21 cellular contexts compared by ENCODE assay signal in the genomic region with DNA sequence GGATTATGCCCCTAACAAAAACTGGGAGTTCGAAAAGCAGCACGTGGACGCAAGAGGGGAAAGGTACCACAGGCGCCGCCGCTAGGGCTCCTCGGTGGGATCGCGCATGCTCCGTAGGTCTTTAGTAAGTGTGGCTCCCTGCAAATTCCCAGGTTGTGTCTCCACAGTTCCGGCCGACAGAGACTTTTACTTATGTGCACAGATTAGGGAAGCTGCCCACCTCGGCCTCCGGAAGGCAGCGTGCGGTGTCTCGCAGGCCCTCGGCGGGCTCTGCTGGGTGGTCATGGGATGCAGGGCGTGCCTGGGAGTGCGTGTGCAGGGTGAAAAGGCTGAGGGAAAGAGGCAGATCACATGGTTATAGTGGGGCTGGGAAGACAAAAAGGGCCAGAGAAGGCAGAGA. TPM values are rescaled to one million over a fixed set of nuclear protein-coding genes. Genes with fewer than 3 reads are reported as not detected.
DNase-seq lines count a peak whose midpoint lies in the region; TF ChIP-seq lines count a peak whose summit lies in the region.
"Had no signal": no experiment of that assay in that cellular context is flagged by ENCODE, and none has a peak within 500 bp of the region (broad histone marks: within the 10 kb centered on the region; RNA-seq: fewer than 3 reads in every experiment).

No MANE protein-coding gene starts in this region.

- no peak overlapping the region for H3K18ac ChIP-seq in H9 (ENCODE audit: insufficient read length, low read depth, low read length)

- CTCF ChIA-PET in Caco-2 (lab: Charles Lee): no interaction called here

- H3K4me3 ChIP-seq in Caco-2 (ENCODE audit: low read depth, low read length) (no peak overlapping the region), testis (peak overlapping the region; percentile 18 to 21)
- H3K4me3 ChIP-seq: A549; BLaER1 treated with 17β-estradiol and CSF1 and Interleukin-3, amounts not matched to agents 10 nM and 100 nM; HAP-1 had no signal

- no peak for DNase-seq in Caco-2
- DNase-seq in H9: peak; percentile 31
- peak; percentile 50 for DNase-seq in testis
- no peak for DNase-seq in NCI-H146 treated with DMSO at 0.1 percent for 48 hours (lab: John Stamatoyannopoulos, UW; ENCODE audit: unreplicated experiment)
- DNase-seq in putamen (ENCODE audit: low spot score): no peak
- DNase-seq in GM13977 (ENCODE audit: low spot score): no peak
- DNase-seq: 8988T; ACHN; AML-193; BE2C; Calu3; CD4-positive, alpha-beta T cell; CD8-positive, alpha-beta memory T cell; DMS53; DMS79 treated with DMSO at 0.1 percent for 48 hours; GF-D8; HFFc6 had no signal

- no TSS peak for BruUV-seq in Caco-2 (replicated peaks; lab: Mats Ljungman, UMichigan)

- H3K23ac ChIP-seq in H9 (ENCODE audit: insufficient read length, low read depth, low read length): no peak overlapping the region

- POLR2A ChIA-PET in Caco-2 (lab: Charles Lee): no interaction called here

- no peak overlapping the region for H2BK5ac ChIP-seq in H9 (ENCODE audit: insufficient read length, low read length)

- no peaks in the 10 kb centered on the region for H3K27me3 Mint-ChIP-seq in Caco-2 (ENCODE audit: insufficient read depth, unreplicated experiment)
- H3K27me3 Mint-ChIP-seq in H9 (ENCODE audit: low read depth): peaks cover 2% of the 10 kb centered on the region; the same call in 1 of the 2 replicates

- no peaks in the 10 kb centered on the region for H3K79me1 ChIP-seq in H9 (ENCODE audit: insufficient read depth, low read depth, low read length, poor library complexity, severe bottlenecking)

- H3K27me3 ChIP-seq in Caco-2 (replicated peaks; ENCODE audit: control insufficient read depth, insufficient read depth, low read length): no peaks in the 10 kb centered on the region
- H3K27me3 ChIP-seq in H9 (ENCODE audit: insufficient read depth, low read length): no peaks in the 10 kb centered on the region
- no peaks in the 10 kb centered on the region for H3K27me3 ChIP-seq in testis
- H3K27me3 ChIP-seq: BLaER1 treated with 17β-estradiol and CSF1 and Interleukin-3, amounts not matched to agents 10 nM and 100 nM had no signal

- H4K91ac ChIP-seq in H9 (ENCODE audit: insufficient read length, low read depth, low read length): no peak overlapping the region

- H3K4me1 Mint-ChIP-seq in Caco-2 (ENCODE audit: low read depth, unreplicated experiment) (peaks cover 32% of the 10 kb centered on the region), H9 (peaks cover 3 to 4% of the 10 kb centered on the region in 2 experiments; a peak in 1 of 4 replicates)
- H3K4me1 Mint-ChIP-seq: CD14-positive monocyte; CD8-positive, alpha-beta memory T cell had no signal

- TF ChIP-seq CTCF in Caco-2 (IDR thresholded peaks at IDR 0.05; ENCODE audit: insufficient read depth in 1 of 2, low read depth in 1 of 2, low read length in 1 of 2, severe bottlenecking in 1 of 2, unreplicated experiment in 1 of 2): no peak
- TF ChIP-seq CTCF in H9 (conservative IDR thresholded peaks at IDR 0.05): no peak
- TF ChIP-seq CTCF in testis (IDR thresholded peaks at IDR 0.05): no peak
- TF ChIP-seq CTCF in GM13977 (IDR thresholded peaks at IDR 0.05; ENCODE audit: extremely low read depth, insufficient read depth, missing control alignments): no peak

- no peak overlapping the region for H2AK5ac ChIP-seq in H9 (ENCODE audit: insufficient read length, low read length)

- H3K4me2 ChIP-seq in H9 (ENCODE audit: insufficient read depth, insufficient read length, low read length): no peak overlapping the region
- H3K4me2 ChIP-seq: A549; BLaER1 treated with 17β-estradiol and CSF1 and Interleukin-3, amounts not matched to agents 10 nM and 100 nM had no signal

- peaks cover 31% of the 10 kb centered on the region for H3K4me1 ChIP-seq in Caco-2
- H3K4me1 ChIP-seq in H9 (ENCODE audit: insufficient read depth, low read length): no peaks in the 10 kb centered on the region; the same call in 1 of the 2 replicates
- no peaks in the 10 kb centered on the region for H3K4me1 ChIP-seq in testis
- H3K4me1 ChIP-seq: A549; BE2C; BLaER1 treated with 17β-estradiol and CSF1 and Interleukin-3, amounts not matched to agents 10 nM and 100 nM; HAP-1 had no signal

- H3K9ac ChIP-seq in H9 (ENCODE audit: extremely low read depth, insufficient read length, low read length): no peak overlapping the region
- H3K9ac ChIP-seq: BLaER1 treated with 17β-estradiol and CSF1 and Interleukin-3, amounts not matched to agents 10 nM and 100 nM had no signal

- no CpG with 5 or more reads among the region's 21 CpGs for WGBS in H9 (ENCODE audit: extremely low coverage, insufficient read length, low lambda C conversion rate)
- WGBS in testis, 2 donors: 59 to 61% methylated on average over 16 to 21 of the region's 21 CpGs

- no peak overlapping the region for H4K5ac ChIP-seq in H9 (ENCODE audit: insufficient read length, low read depth, low read length)

- H3K79me2 ChIP-seq in H9 (ENCODE audit: insufficient read depth, low read length): no peaks in the 10 kb centered on the region

- H3K4me3 Mint-ChIP-seq in Caco-2 (ENCODE audit: unreplicated experiment): no peak overlapping the region
- no peak overlapping the region; a peak in 1 of 5 replicates for H3K4me3 Mint-ChIP-seq in H9
- H3K4me3 Mint-ChIP-seq: CD14-positive monocyte; CD4-positive, alpha-beta T cell; CD8-positive, alpha-beta memory T cell; HFFc6 had no signal

- H3K27ac ChIP-seq in H9 (ENCODE audit: insufficient read length, low read depth, low read length) (no peak overlapping the region), testis (no peak overlapping the region)
- H3K27ac ChIP-seq: A549; BLaER1 treated with 17β-estradiol and CSF1 and Interleukin-3, amounts not matched to agents 10 nM and 100 nM had no signal

- no peak overlapping the region for H2BK20ac ChIP-seq in H9 (ENCODE audit: low read depth, low read length, poor library complexity, severe bottlenecking)

- H2BK12ac ChIP-seq in H9 (ENCODE audit: insufficient read length, low read depth, low read length): no peak overlapping the region

- in situ Hi-C loops in GM13977 (cut with MboI; ENCODE audit: low pct_unique_long_range_greater_than_20kb, low sequenced_read_pairs, unreplicated experiment): no loop called here

- H3K36me3 ChIP-seq in Caco-2 (ENCODE audit: control insufficient read depth, insufficient read depth, low read length) (no peaks in the 10 kb centered on the region), testis (ENCODE audit: low read depth, missing control alignments) (no peaks in the 10 kb centered on the region)
- H3K36me3 ChIP-seq: BE2C; BLaER1 treated with 17β-estradiol and CSF1 and Interleukin-3, amounts not matched to agents 10 nM and 100 nM; HAP-1 had no signal

- no peaks in the 10 kb centered on the region for H4K20me1 ChIP-seq in H9 (ENCODE audit: control insufficient read depth, insufficient read depth, insufficient read length)
- H4K20me1 ChIP-seq: BLaER1 treated with 17β-estradiol and CSF1 and Interleukin-3, amounts not matched to agents 10 nM and 100 nM had no signal

- no peak overlapping the region for H3K4ac ChIP-seq in H9 (ENCODE audit: low read depth, low read length)

- no peak overlapping the region for H2BK15ac ChIP-seq in H9 (ENCODE audit: low read depth, low read length)

- H2AFZ ChIP-seq in H9 (ENCODE audit: low read length): no peak overlapping the region

- H4K8ac ChIP-seq in H9 (replicated peaks; ENCODE audit: insufficient read length, low read depth, low read length): no peak overlapping the region

- H3K14ac ChIP-seq in H9 (ENCODE audit: insufficient read depth, low read length): no peak overlapping the region

- H3K9me3 Mint-ChIP-seq in Caco-2 (ENCODE audit: unreplicated experiment) (peaks cover 38% of the 10 kb centered on the region), H9 (no peaks in the 10 kb centered on the region; a peak in 1 of 5 replicates)
- H3K9me3 Mint-ChIP-seq: CD4-positive, alpha-beta T cell; HFFc6 had no signal

- no peak for TF ChIP-seq POLR2A in testis (IDR thresholded peaks at IDR 0.05)

- intact Hi-C loops in Caco-2 (cut with micrococcal nuclease; ENCODE audit: unreplicated experiment) (no loop called here), testis (cut with DNase I; ENCODE audit: low total_unique reads) (no loop called here)

- H3T11ph ChIP-seq in H9 (ENCODE audit: low read length): no peak overlapping the region

- H3K56ac ChIP-seq in H9 (ENCODE audit: insufficient read length, low read depth, low read length): no peak overlapping the region

- H3K23me2 ChIP-seq in H9 (ENCODE audit: insufficient read length, low read depth, low read length, poor library complexity, severe bottlenecking): no peaks in the 10 kb centered on the region

- H3K36me3 Mint-ChIP-seq in Caco-2 (ENCODE audit: insufficient read depth, unreplicated experiment) (no peaks in the 10 kb centered on the region), H9 (ENCODE audit: insufficient read depth in 1 of 3, low read depth in 3 of 3) (no peaks in the 10 kb centered on the region)
- H3K36me3 Mint-ChIP-seq: CD14-positive monocyte had no signal

- peak overlapping the region; percentile 65 for H3K27ac Mint-ChIP-seq in Caco-2 (ENCODE audit: unreplicated experiment)
- H3K27ac Mint-ChIP-seq in H9: peak overlapping the region in 1 of 3 experiments; percentile 57; a peak in 1 of 7 replicates
- H3K27ac Mint-ChIP-seq: CD14-positive monocyte; CD4-positive, alpha-beta T cell; CD8-positive, alpha-beta memory T cell; HFFc6 had no signal

- no peak overlapping the region for H2BK120ac ChIP-seq in H9 (ENCODE audit: low read depth, low read length, poor library complexity, severe bottlenecking)

- peaks cover 4% of the 10 kb centered on the region; the same call in 1 of the 2 replicates for H3K9me3 ChIP-seq in Caco-2
- no peaks in the 10 kb centered on the region for H3K9me3 ChIP-seq in H9 (ENCODE audit: control insufficient read depth, low read depth, low read length)
- H3K9me3 ChIP-seq in testis: no peaks in the 10 kb centered on the region
- H3K9me3 ChIP-seq: A549; BE2C; BLaER1 treated with 17β-estradiol and CSF1 and Interleukin-3, amounts not matched to agents 10 nM and 100 nM; HAP-1 had no signal

RNA-seq across cellular contexts. Expression of gene PANX1, which starts 39.7 kb away (rescaled TPM):
- total RNA-seq in Caco-2 (2022) (33.1 and 36.6 TPM in 2 replicates), H9 (2021) (37.4 and 37.5 TPM in 2 replicates), testis (10 to 100 TPM; 42.0 to 55.3 TPM)
- 22.2 TPM for polyA plus RNA-seq in testis (ENCODE audit: insufficient read depth, low read depth, low replicate concordance)

Comparison
In these comparisons a context has a peak if more than half of its experiments do, and no peak if none do; other contexts are left out.
1. DNase-seq: peak in H9 (single experiment) and testis (single experiment); none in Caco-2 (0 of 2), NCI-H146 treated with DMSO at 0.1 percent for 48 hours (single experiment), putamen (single experiment) and GM13977 (single experiment).